In genomic region chr1:226646026-226646869, GRCh38 we compare ENCODE assay signal across 9 cellular contexts.
A peak's percentile ranks its signal among the peaks of the same experiment; 100 is the strongest.
DNase-seq lines count a peak whose midpoint lies in the region; ATAC-seq, FAIRE-seq and TF ChIP-seq lines count a peak whose summit lies in the region.
"Had no signal": no experiment of that assay in that cellular context is flagged by ENCODE, and none has a peak within 500 bp of the region (broad histone marks: within the 10 kb centered on the region; RNA-seq: fewer than 3 reads in every experiment).

No MANE protein-coding gene starts in this region.

- no peaks in the 10 kb centered on the region for H3K9me1 ChIP-seq in K562 (ENCODE audit: control insufficient read depth, insufficient read depth, low read length)

- intact Hi-C loops in right lobe of liver (cut with DNase I) (loop anchor here in 1 of 2 donors (10.0 kb wide), 1 partner anchor 179 kb away; no protein-coding TSS in a partner anchor), HepG2 (cut with micrococcal nuclease; ENCODE audit: unreplicated experiment) (no loop called here), K562 (cut with micrococcal nuclease) (no loop called here)

- H3K9ac ChIP-seq in HepG2 (ENCODE audit: insufficient read depth, low read depth, low read length) (no peak overlapping the region), K562 (ENCODE audit: insufficient read depth in 1 of 2, low read depth in 2 of 2, low read length in 2 of 2) (no peak overlapping the region), muscle layer of colon (ENCODE audit: low read length) (no peak overlapping the region)

- POLR2A ChIA-PET in HepG2 (lab: Yijun Ruan, JAX): no interaction called here
- POLR2A ChIA-PET in K562 (lab: Yijun Ruan, JAX): no interaction called here

- H3K27ac ChIP-seq in right lobe of liver: no peak overlapping the region
- no peak overlapping the region for H3K27ac ChIP-seq in HepG2 (ENCODE audit: extremely low read length, insufficient read depth, low read length)
- H3K27ac ChIP-seq in K562 (ENCODE audit: extremely low read depth, low read depth, low read length): no peak overlapping the region
- H3K27ac ChIP-seq in muscle layer of colon (ENCODE audit: low read depth, low read length): peak overlapping the region; percentile 47

- H3K36me3 ChIP-seq in right lobe of liver (no peaks in the 10 kb centered on the region), HepG2 (replicated peaks in 1 of 2; ENCODE audit: control insufficient read depth in 1 of 2, insufficient read depth in 2 of 2, low read length in 2 of 2) (no peaks in the 10 kb centered on the region), K562 (ENCODE audit: control insufficient read depth, insufficient read depth, low read length) (no peaks in the 10 kb centered on the region), muscle layer of colon (ENCODE audit: insufficient read depth, low read length) (peaks cover 51% of the 10 kb centered on the region)

- H3K4me3 ChIP-seq in right lobe of liver (no peak overlapping the region), HepG2 (replicated peaks in 1 of 3; ENCODE audit: insufficient read depth in 1 of 3, low read depth in 2 of 3, low read length in 3 of 3) (no peak overlapping the region), K562 (no peak overlapping the region), muscle layer of colon (ENCODE audit: low read depth in 1 of 2, low read length in 2 of 2) (no peak overlapping the region)

- TF ChIP-seq POLR2A in right lobe of liver (IDR thresholded peaks at IDR 0.05): no peak
- TF ChIP-seq POLR2A in HepG2 (IDR thresholded peaks at IDR 0.05; ENCODE audit: insufficient read depth in 1 of 2, low read depth in 2 of 2, low read length in 2 of 2): no peak
- TF ChIP-seq POLR2A in K562 (conservative IDR thresholded peaks at IDR 0.05): no peak

- FAIRE-seq in HepG2 (lab: Jason Lieb, UNC) (no peak), K562 (lab: Jason Lieb, UNC) (no peak)

- WGBS in right lobe of liver (ENCODE audit: insufficient coverage, low coverage, low lambda C conversion rate, missing lambda C conversion rate): 84% methylated on average over 7 of the region's 18 CpGs
- WGBS in HepG2 (ENCODE audit: low lambda C conversion rate): 26% methylated on average over 7 of the region's 18 CpGs
- 4% methylated on average over 16 of the region's 18 CpGs for WGBS in K562 (ENCODE audit: insufficient coverage, low coverage, missing lambda C conversion rate)

- in situ Hi-C loops in HepG2 (cut with HindIII; ENCODE audit: extremely low pct_ligation_motif_present, low pct_unique_long_range_greater_than_20kb): no loop called here
- in situ Hi-C loops in K562 (cut with MboI): no loop called here

- CTCF ChIA-PET in HepG2 (lab: Yijun Ruan, JAX; ENCODE audit: low intra/inter-chr PET ratio, low total read pairs) (no interaction called here), K562 (lab: Yijun Ruan, JAX; ENCODE audit: low intra/inter-chr PET ratio) (no interaction called here)

- ATAC-seq in right lobe of liver (no peak), HepG2 (no peak), K562 (peak; percentile 13; the same call in 1 of the 3 replicates), HG03520 (IDR thresholded peaks at IDR 0.05; ENCODE audit: unreplicated experiment) (no peak)

- TF ChIP-seq RAD21 in HepG2 (CRISPR knock-in tag; IDR thresholded peaks at IDR 0.05) (no peak), K562 (CRISPR knock-in tag; conservative IDR thresholded peaks at IDR 0.05 in 1 of 2, IDR thresholded peaks at IDR 0.05 in 1 of 2) (no peak)

- no peak for TF ChIP-seq EP300 in HepG2 (IDR thresholded peaks at IDR 0.05; ENCODE audit: low read depth in 2 of 2, low read length in 2 of 2)
- no peak for TF ChIP-seq EP300 in HepG2 (CRISPR knock-in tag; IDR thresholded peaks at IDR 0.05; ENCODE audit: borderline replicate concordance)
- no peak for TF ChIP-seq EP300 in K562 (IDR thresholded peaks at IDR 0.05; ENCODE audit: low read length)

- no peaks in the 10 kb centered on the region for H3K79me2 ChIP-seq in HepG2 (ENCODE audit: insufficient read depth, low read length)
- H3K79me2 ChIP-seq in K562 (ENCODE audit: control insufficient read depth, insufficient read depth, low read length): no peaks in the 10 kb centered on the region

- H3K4me1 ChIP-seq in right lobe of liver (no peaks in the 10 kb centered on the region), HepG2 (ENCODE audit: insufficient read depth, low read length) (no peaks in the 10 kb centered on the region), K562 (replicated peaks in 1 of 2; ENCODE audit: control insufficient read depth in 2 of 2, insufficient read depth in 2 of 2, low read length in 2 of 2) (peaks cover 8 to 29% of the 10 kb centered on the region in 2 experiments), muscle layer of colon (ENCODE audit: insufficient read depth, low read length) (peaks cover 49% of the 10 kb centered on the region)

- peak in 2 of 3 donors; percentile 16 to 43 for DNase-seq in right lobe of liver
- no peak for DNase-seq in HepG2 (ENCODE audit: low spot score)
- no peak for DNase-seq in K562 (ENCODE audit: extremely low read depth in 1 of 4, low spot score in 3 of 4)
- DNase-seq in stimulated activated CD4-positive, alpha-beta T cell treated with anti-CD3 and anti-CD28 coated beads, Interleukin-15, amount 100 ng/mL, for 24 hours: no peak
- no peak for DNase-seq in cerebellar nuclear complex (lab: John Stamatoyannopoulos, UW)
- no peak for DNase-seq in islet precursor cell
- DNase-seq: erythroblast had no signal

- H2AFZ ChIP-seq in HepG2 (ENCODE audit: low read length) (no peak overlapping the region), K562 (ENCODE audit: low read depth, low read length) (no peak overlapping the region)

- H4K20me1 ChIP-seq in HepG2 (ENCODE audit: insufficient read depth, low read length): no peaks in the 10 kb centered on the region
- peaks cover 8% of the 10 kb centered on the region; the same call in 1 of the 2 replicates for H4K20me1 ChIP-seq in K562 (replicated peaks; ENCODE audit: control insufficient read depth, insufficient read depth, low read length)

- H3K4me2 ChIP-seq in HepG2 (ENCODE audit: low read depth, low read length) (no peak overlapping the region), K562 (ENCODE audit: insufficient read depth, low read length) (no peak overlapping the region)

- TF ChIP-seq CTCF in right lobe of liver (IDR thresholded peaks at IDR 0.05) (no peak), HepG2 (CRISPR knock-in tag; IDR thresholded peaks at IDR 0.05) (no peak), K562 (IDR thresholded peaks at IDR 0.05 in 2 of 3, conservative IDR thresholded peaks at IDR 0.05 in 1 of 3; ENCODE audit: insufficient read depth in 2 of 3, low read depth in 1 of 3, low read length in 3 of 3) (no peak)

- no peaks in the 10 kb centered on the region for H3K9me3 ChIP-seq in right lobe of liver
- H3K9me3 ChIP-seq in HepG2 (ENCODE audit: low read length): no peaks in the 10 kb centered on the region
- H3K9me3 ChIP-seq in K562 (replicated peaks; ENCODE audit: control insufficient read depth, insufficient read depth, low read depth, low read length): no peaks in the 10 kb centered on the region
- no peaks in the 10 kb centered on the region for H3K9me3 ChIP-seq in muscle layer of colon (ENCODE audit: low read length)

- BruUV-seq in HepG2 (replicated peaks; lab: Mats Ljungman, UMichigan) (no TSS peak), K562 (replicated peaks; lab: Mats Ljungman, UMichigan) (no TSS peak)

- H3K27me3 ChIP-seq in right lobe of liver (no peaks in the 10 kb centered on the region), HepG2 (ENCODE audit: control insufficient read depth in 1 of 2, insufficient read depth in 2 of 2, low read length in 2 of 2) (peaks cover 13 to 74% of the 10 kb centered on the region in 2 experiments; a peak in 4 of 5 replicates), K562 (ENCODE audit: control insufficient read depth in 2 of 2, insufficient read depth in 2 of 2, low read length in 2 of 2) (peaks cover 62 to 92% of the 10 kb centered on the region in 2 experiments), muscle layer of colon (ENCODE audit: control insufficient read depth in 1 of 2, insufficient read depth in 2 of 2, low read length in 2 of 2) (no peaks in the 10 kb centered on the region)

TF ChIP-seq in HepG2, 621 proteins besides CTCF, POLR2A, EP300 and RAD21 (continues in another document):
- TF ChIP-seq MLLT10 (CRISPR knock-in tag; IDR thresholded peaks at IDR 0.05) (no peak), KDM5A (IDR thresholded peaks at IDR 0.05; ENCODE audit: borderline replicate concordance, low read length) (no peak), NFIC (IDR thresholded peaks at IDR 0.05; ENCODE audit: low read length) (no peak), ZNF362 (CRISPR knock-in tag; IDR thresholded peaks at IDR 0.05; ENCODE audit: borderline replicate concordance) (no peak), RXRA (CRISPR knock-in tag; IDR thresholded peaks at IDR 0.05) (no peak), ZNF556 (CRISPR knock-in tag; IDR thresholded peaks at IDR 0.05; ENCODE audit: borderline replicate concordance) (no peak)

TF ChIP-seq in K562, 482 proteins besides CTCF, POLR2A, EP300 and RAD21:
- no peak for TF ChIP-seq RAD51 (IDR thresholded peaks at IDR 0.05; ENCODE audit: borderline replicate concordance, low read depth)
- no peak for TF ChIP-seq ZNF740 (CRISPR knock-in tag; IDR thresholded peaks at IDR 0.05)
- 0 out of 4 replicates have a peak, but pooled peaks of 1 of the 2 experiments have one; percentile 37 for TF ChIP-seq ZNF740 (tag; IDR thresholded peaks at IDR 0.05)

Comparison
In these comparisons a context has a peak if more than half of its experiments do, and no peak if none do; other contexts are left out.
1. DNase-seq: peak in right lobe of liver (2 of 3); none in HepG2 (single experiment), K562 (0 of 4), stimulated activated CD4-positive, alpha-beta T cell treated with anti-CD3 and anti-CD28 coated beads, Interleukin-15, amount 100 ng/mL, for 24 hours (single experiment), cerebellar nuclear complex (0 of 2) and islet precursor cell (single experiment).